1 cellular context compared by ENCODE assay signal in genomic region chr10:2150315-2150714, GRCh38.
TF ChIP-seq lines count a peak whose summit lies in the region.

No MANE protein-coding gene starts in this region.

TF ChIP-seq in GM23338, 12 proteins besides CTCF, POLR2A, EP300 and RAD21 (continued from another document):
- no peak for TF ChIP-seq ZNF462 (CRISPR knock-in tag; IDR thresholded peaks at IDR 0.05)
- no peak for TF ChIP-seq POLR2AphosphoS5 (IDR thresholded peaks at IDR 0.05; ENCODE audit: low read depth)
- no peak for TF ChIP-seq STAT1 (IDR thresholded peaks at IDR 0.05; ENCODE audit: unreplicated experiment)
- TF ChIP-seq JUNB (IDR thresholded peaks at IDR 0.05; ENCODE audit: unreplicated experiment), result no peak
- no peak for TF ChIP-seq CREB1 (CRISPR knock-in tag; IDR thresholded peaks at IDR 0.05; ENCODE audit: low read depth)
- no peak for TF ChIP-seq ZNF114 (CRISPR knock-in tag; IDR thresholded peaks at IDR 0.05)
TF ChIP-seq in GM23338: peak in this region for 0.
